In genomic region chr17:43713494-43714162, GRCh38 we compare ENCODE assay signal across 7 cellular contexts.
DNase-seq lines count a peak whose midpoint lies in the region; ATAC-seq and TF ChIP-seq lines count a peak whose summit lies in the region.

No MANE protein-coding gene starts in this region.

- no peak overlapping the region for H3K27ac Mint-ChIP-seq in stimulated activated naive CD8-positive, alpha-beta T cell treated with anti-CD3 and anti-CD28 coated beads, Interleukin-15, amount 100 ng/mL, for 72 hours

- H3K27me3 Mint-ChIP-seq in stimulated activated naive CD8-positive, alpha-beta T cell treated with anti-CD3 and anti-CD28 coated beads, Interleukin-15, amount 100 ng/mL, for 72 hours = peaks cover 83% of the 10 kb centered on the region

- H3K4me3 ChIP-seq in GM12875 (ENCODE audit: low read depth, low read length) = peak overlapping the region; percentile 21

- no peak for TF ChIP-seq CTCF in GM12875 (IDR thresholded peaks at IDR 0.05; ENCODE audit: borderline replicate concordance, insufficient read depth, low read depth, low read length)

- in situ Hi-C loops in T47D (cut with HindIII; ENCODE audit: low pct_unique_long_range_greater_than_20kb, low sequenced_read_pairs) = no loop called here

- DNase-seq in NCI-H146 treated with DMSO at 0.1 percent for 48 hours (lab: John Stamatoyannopoulos, UW; ENCODE audit: unreplicated experiment) = peak; percentile 21
- DNase-seq in T47D (ENCODE audit: low read depth in 1 of 2, low spot score in 1 of 2) = peak; percentile 30 to 78
- peak; percentile 72 for DNase-seq in islet precursor cell
- peak; percentile 28 to 30 for DNase-seq in stimulated activated naive CD8-positive, alpha-beta T cell treated with anti-CD3 and anti-CD28 coated beads, Interleukin-15, amount 100 ng/mL, for 72 hours

- H3K4me3 Mint-ChIP-seq in stimulated activated naive CD8-positive, alpha-beta T cell treated with anti-CD3 and anti-CD28 coated beads, Interleukin-15, amount 100 ng/mL, for 72 hours = peak overlapping the region; percentile 73 to 79

- H3K4me1 Mint-ChIP-seq in stimulated activated naive CD8-positive, alpha-beta T cell treated with anti-CD3 and anti-CD28 coated beads, Interleukin-15, amount 100 ng/mL, for 72 hours = peaks cover 16% of the 10 kb centered on the region

- ATAC-seq in stimulated activated naive CD8-positive, alpha-beta T cell treated with anti-CD3 and anti-CD28 coated beads, Interleukin-15, amount 100 ng/mL, for 72 hours = peak; percentile 88
- ATAC-seq in HG03457 (IDR thresholded peaks at IDR 0.05; ENCODE audit: unreplicated experiment) (no peak), HG03520 (IDR thresholded peaks at IDR 0.05; ENCODE audit: unreplicated experiment) (no peak)

- H3K9me3 Mint-ChIP-seq in stimulated activated naive CD8-positive, alpha-beta T cell treated with anti-CD3 and anti-CD28 coated beads, Interleukin-15, amount 100 ng/mL, for 72 hours = no peaks in the 10 kb centered on the region

Comparison
In these comparisons a context has a peak if more than half of its experiments do, and no peak if none do; other contexts are left out.
1. DNase-seq: peak in every context shown above with its lines; median percentile 72 in islet precursor cell; 54 in T47D; 29 in stimulated activated naive CD8-positive, alpha-beta T cell treated with anti-CD3 and anti-CD28 coated beads, Interleukin-15, amount 100 ng/mL, for 72 hours; 21 in NCI-H146 treated with DMSO at 0.1 percent for 48 hours.